ENCODE assay signal across 17 cellular contexts in the genomic region with DNA sequence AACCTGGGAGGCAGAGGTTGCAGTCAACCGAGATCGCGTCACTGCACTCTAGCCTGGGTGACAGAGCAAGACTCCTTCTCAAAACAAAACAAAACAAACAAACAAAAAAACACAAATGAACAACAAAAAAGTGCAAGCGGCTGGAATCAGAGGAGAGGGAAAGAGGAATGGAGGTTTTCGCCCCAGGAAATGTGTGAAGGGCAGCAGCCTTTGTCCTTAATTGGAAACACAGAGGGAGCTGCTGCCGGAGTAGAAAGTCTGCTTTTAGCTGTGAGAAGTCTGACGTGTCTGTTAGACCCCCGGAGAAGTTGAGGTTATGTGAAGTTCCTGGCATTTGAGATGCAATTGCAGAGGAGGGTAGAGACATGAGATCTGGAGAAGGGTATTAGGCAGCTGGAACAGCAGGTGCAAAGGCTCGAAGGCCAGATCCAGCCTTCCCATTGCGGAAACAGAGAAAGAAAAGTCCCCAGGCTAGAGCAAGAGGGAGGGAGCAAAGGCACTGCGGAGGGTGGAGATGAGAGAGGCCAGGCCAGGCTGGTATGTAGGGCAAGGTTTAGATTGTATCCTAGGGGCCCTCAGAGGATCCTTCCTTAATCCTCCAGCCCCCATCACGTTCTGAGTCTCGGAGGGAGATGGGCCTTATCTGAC. TPM values are rescaled to one million over a fixed set of nuclear protein-coding genes. Genes with fewer than 3 reads are reported as not detected.
DNase-seq lines count a peak whose midpoint lies in the region; ATAC-seq, FAIRE-seq and TF ChIP-seq lines count a peak whose summit lies in the region.
"Had no signal": no experiment of that assay in that cellular context is flagged by ENCODE, and none has a peak within 500 bp of the region (broad histone marks: within the 10 kb centered on the region; RNA-seq: fewer than 3 reads in every experiment).

No MANE protein-coding gene starts in this region.

- no peaks in the 10 kb centered on the region for H3K27me3 Mint-ChIP-seq in activated naive CD8-positive, alpha-beta T cell treated with anti-CD3 and anti-CD28 coated beads for 36 hours
- peaks cover 20% of the 10 kb centered on the region for H3K27me3 Mint-ChIP-seq in nephron progenitor cell (ENCODE audit: low read depth, poor library complexity)

- H3K4me1 ChIP-seq in small intestine (ENCODE audit: control insufficient read depth in 2 of 2, insufficient read depth in 1 of 2, low read depth in 1 of 2, low read length in 1 of 2), result no peaks in the 10 kb centered on the region

- TF ChIP-seq CTCF in nephron progenitor cell (IDR thresholded peaks at IDR 0.05) (no peak), GM10266 (IDR thresholded peaks at IDR 0.05; ENCODE audit: control insufficient read depth, insufficient read depth, low read depth, missing control alignments) (no peak)

- peak overlapping the region; percentile 81 for H3K4me3 Mint-ChIP-seq in activated naive CD8-positive, alpha-beta T cell treated with anti-CD3 and anti-CD28 coated beads for 36 hours
- H3K4me3 Mint-ChIP-seq in nephron progenitor cell, result peak overlapping the region; percentile 33
- H3K4me3 Mint-ChIP-seq: mesothelial cell of epicardium had no signal

- no peak for ATAC-seq in HG03378 (IDR thresholded peaks at IDR 0.05; ENCODE audit: unreplicated experiment)
- ATAC-seq: right cardiac atrium had no signal

- H3K36me3 Mint-ChIP-seq in activated naive CD8-positive, alpha-beta T cell treated with anti-CD3 and anti-CD28 coated beads for 36 hours, result peaks cover 6% of the 10 kb centered on the region
- H3K36me3 Mint-ChIP-seq in nephron progenitor cell (ENCODE audit: low read depth), result peaks cover 3% of the 10 kb centered on the region

- no peak overlapping the region for H3K27ac ChIP-seq in small intestine (ENCODE audit: low read depth in 1 of 2, low read length in 1 of 2)
- H3K27ac ChIP-seq: 22Rv1 had no signal

- peak overlapping the region in 1 of 2 donors; percentile 22 for H3K4me3 ChIP-seq in small intestine (ENCODE audit: low read depth in 1 of 2, low read length in 2 of 2)

- no peaks in the 10 kb centered on the region for H3K36me3 ChIP-seq in small intestine (ENCODE audit: control insufficient read depth in 2 of 2, insufficient read depth in 2 of 2, low read length in 2 of 2)

- no peak for FAIRE-seq in small intestine (lab: Jason Lieb, UNC)
- FAIRE-seq: frontal cortex had no signal

- no peaks in the 10 kb centered on the region for H3K9me3 ChIP-seq in small intestine (ENCODE audit: control insufficient read depth, low read depth)

- H3K4me1 Mint-ChIP-seq in activated naive CD8-positive, alpha-beta T cell treated with anti-CD3 and anti-CD28 coated beads for 36 hours, result peaks cover 29% of the 10 kb centered on the region
- H3K4me1 Mint-ChIP-seq in nephron progenitor cell, result peaks cover 31% of the 10 kb centered on the region

- peak; percentile 36 for DNase-seq in DMS53 (lab: John Stamatoyannopoulos, UW)
- no peak for DNase-seq in DMS53 treated with DMSO at 0.1 percent for 48 hours (lab: John Stamatoyannopoulos, UW; ENCODE audit: unreplicated experiment)
- DNase-seq in HT-29 (ENCODE audit: low spot score), result peak; percentile 29
- DNase-seq in activated naive CD8-positive, alpha-beta T cell treated with anti-CD3 and anti-CD28 coated beads for 36 hours, result no peak
- no peak for DNase-seq in nephron progenitor cell
- no peak for DNase-seq in GM10266 (ENCODE audit: extremely low spot score)
- no peak for DNase-seq in small intestine
- DNase-seq: effector CD4-positive, alpha-beta T cell; MM.1S; NCI-H2171 treated with DMSO at 0.1 percent for 48 hours; right cardiac atrium had no signal

- peak overlapping the region; percentile 83 for H3K27ac Mint-ChIP-seq in activated naive CD8-positive, alpha-beta T cell treated with anti-CD3 and anti-CD28 coated beads for 36 hours
- H3K27ac Mint-ChIP-seq in nephron progenitor cell, result peak overlapping the region; percentile 57
- H3K27ac Mint-ChIP-seq: mesothelial cell of epicardium had no signal

- WGBS in small intestine, 3 donors, result 43 to 52% (median 49%) methylated on average over 13 of the region's 13 CpGs

- no peaks in the 10 kb centered on the region for H3K27me3 ChIP-seq in small intestine (ENCODE audit: control insufficient read depth in 2 of 2, insufficient read depth in 2 of 2, low read length in 2 of 2)

- H3K9me3 Mint-ChIP-seq in activated naive CD8-positive, alpha-beta T cell treated with anti-CD3 and anti-CD28 coated beads for 36 hours, result no peaks in the 10 kb centered on the region
- no peaks in the 10 kb centered on the region for H3K9me3 Mint-ChIP-seq in nephron progenitor cell
- H3K9me3 Mint-ChIP-seq: mesothelial cell of epicardium had no signal

RNA-seq across cellular contexts. Expression of a gene that starts 0.5 kb away (rescaled TPM):
- total RNA-seq in HT-29 (2014; rRNA removed; shearing (Covaris generic)), result not detected in 2 replicates
- total RNA-seq in activated naive CD8-positive, alpha-beta T cell treated with anti-CD3 and anti-CD28 coated beads for 36 hours, result 10 to 100 TPM; 12.6 to 14.7 TPM
- 1 to 10 TPM; 1.2 to 6.2 (median 4.0) TPM for polyA plus RNA-seq in small intestine
- total RNA-seq: frontal cortex, mesothelial cell of epicardium, right cardiac atrium had no signal

RNA-seq across cellular contexts. Expression of a gene that starts 2.7 kb away (rescaled TPM):
- 0.41 and 0.60 TPM in 2 replicates for total RNA-seq in HT-29 (2014; rRNA removed; shearing (Covaris generic))
- total RNA-seq in activated naive CD8-positive, alpha-beta T cell treated with anti-CD3 and anti-CD28 coated beads for 36 hours, result 10 to 100 TPM; 21.0 to 21.3 TPM
- polyA plus RNA-seq in small intestine, result 1 to 10 TPM; 1.8 to 3.2 (median 2.2) TPM
- total RNA-seq: right cardiac atrium had no signal
- polyA plus RNA-seq: right cardiac atrium had no signal

RNA-seq across cellular contexts. Expression of a gene that starts 22.6 kb away (rescaled TPM):
- 0.21 and 1.6 TPM in 2 replicates for total RNA-seq in HT-29 (2014; rRNA removed; shearing (Covaris generic))
- total RNA-seq in activated naive CD8-positive, alpha-beta T cell treated with anti-CD3 and anti-CD28 coated beads for 36 hours, result not detected
- 10 to 100 TPM in 2 of 3 donors, 1 to 10 TPM in 1; 8.4 to 25.7 (median 12.7) TPM for polyA plus RNA-seq in small intestine
- total RNA-seq: activated CD8-positive, alpha-beta memory T cell treated with anti-CD3 and anti-CD28 coated beads for 36 hours; T-helper 2 cell treated with Interferon-gamma antibody and Interleukin-4, amounts not matched to agents 100 ng/mL and 5 ng/mL, for 36 hours had no signal

RNA-seq across cellular contexts. Expression of a gene that starts 36.9 kb away (rescaled TPM):
- 69.6 and 74.4 TPM in 2 replicates for total RNA-seq in HT-29 (2014; rRNA removed; shearing (Covaris generic))
- 10 to 100 TPM; 12.3 to 13.1 TPM for total RNA-seq in activated naive CD8-positive, alpha-beta T cell treated with anti-CD3 and anti-CD28 coated beads for 36 hours
- 100 to 1,000 TPM in 2 of 3 donors, 10 to 100 TPM in 1; 85.8 to 261 (median 194) TPM for polyA plus RNA-seq in small intestine

RNA-seq across cellular contexts. Expression of a gene that starts 41.6 kb away (rescaled TPM):
- 9.4 and 18.6 TPM in 2 replicates for total RNA-seq in HT-29 (2014; rRNA removed; shearing (Covaris generic))
- total RNA-seq in activated naive CD8-positive, alpha-beta T cell treated with anti-CD3 and anti-CD28 coated beads for 36 hours, result 10 to 100 TPM; 15.6 to 18.8 TPM
- 10 to 100 TPM; 27.0 to 45.1 (median 43.8) TPM for polyA plus RNA-seq in small intestine

Comparison
In these comparisons a context has a peak if more than half of its experiments do, and no peak if none do; other contexts are left out.
1. DNase-seq: peak in DMS53 (single experiment) and HT-29 (single experiment); none in DMS53 treated with DMSO at 0.1 percent for 48 hours (single experiment), activated naive CD8-positive, alpha-beta T cell treated with anti-CD3 and anti-CD28 coated beads for 36 hours (single experiment), nephron progenitor cell (single experiment), GM10266 (single experiment) and small intestine (single experiment).
2. RNA of a gene that starts 0.5 kb away (total RNA-seq): 12.6 to 14.7 TPM in activated naive CD8-positive, alpha-beta T cell treated with anti-CD3 and anti-CD28 coated beads for 36 hours; not detected in HT-29; every median in the first group is over 10 times any median in the second.
3. RNA of a gene that starts 2.7 kb away (total RNA-seq): 21.0 to 21.3 TPM in activated naive CD8-positive, alpha-beta T cell treated with anti-CD3 and anti-CD28 coated beads for 36 hours; 0.41 to 0.60 TPM in HT-29; every median in the first group is over 10 times any median in the second.